In genomic region chr3:15726043-15726442, GRCh38 we compare ENCODE assay signal across 11 cellular contexts.
A peak's percentile ranks its signal among the peaks of the same experiment; 100 is the strongest.
DNase-seq lines count a peak whose midpoint lies in the region; ATAC-seq and TF ChIP-seq lines count a peak whose summit lies in the region.
"Had no signal": no experiment of that assay in that cellular context is flagged by ENCODE, and none has a peak within 500 bp of the region (broad histone marks: within the 10 kb centered on the region; RNA-seq: fewer than 3 reads in every experiment).

No MANE protein-coding gene starts in this region.

- no peak overlapping the region for H3K4me2 ChIP-seq in fibroblast of lung (ENCODE audit: extremely low read depth, insufficient read depth, low read length)

- ATAC-seq in GM18508 (IDR thresholded peaks at IDR 0.05; ENCODE audit: insufficient read depth, unreplicated experiment) = peak; percentile 73
- ATAC-seq in GM21515 (IDR thresholded peaks at IDR 0.05; ENCODE audit: unreplicated experiment) = peak; percentile 76
- ATAC-seq in HG03442 (IDR thresholded peaks at IDR 0.05; ENCODE audit: unreplicated experiment) = peak; percentile 94
- no peak for ATAC-seq in stimulated activated memory B cell treated with anti-CD40 and anti-IgM and Interleukin-4, amounts not matched to agents 10 μg/mL and 1 μg/mL and 100 μg/mL, for 72 hours

- TF ChIP-seq CTCF in fibroblast of lung (conservative IDR thresholded peaks at IDR 0.05 in 1 of 2, IDR thresholded peaks at IDR 0.05 in 1 of 2; ENCODE audit: low read depth in 1 of 2, low read length in 2 of 2) = no peak

- H3K4me1 ChIP-seq in fibroblast of lung (ENCODE audit: control insufficient read depth, extremely low read depth, insufficient read depth, low read length) = no peaks in the 10 kb centered on the region
- H3K4me1 ChIP-seq: SJCRH30 had no signal

- H3K9ac ChIP-seq in fibroblast of lung (ENCODE audit: insufficient read depth, low read length) = no peak overlapping the region

- H3K9me3 ChIP-seq in fibroblast of lung (ENCODE audit: control insufficient read depth, insufficient read depth, low read depth, low read length) = no peaks in the 10 kb centered on the region
- H3K9me3 ChIP-seq: SJCRH30 had no signal

- no peaks in the 10 kb centered on the region for H3K27me3 ChIP-seq in fibroblast of lung (ENCODE audit: control insufficient read depth, insufficient read depth, low read length)
- H3K27me3 ChIP-seq: SJCRH30 had no signal

- peaks cover 5% of the 10 kb centered on the region for H3K36me3 ChIP-seq in fibroblast of lung (ENCODE audit: control insufficient read depth, insufficient read depth, low read length)

- no peaks in the 10 kb centered on the region for H3K27me3 Mint-ChIP-seq in stimulated activated memory B cell treated with anti-CD40 and anti-IgM and Interleukin-4, amounts not matched to agents 10 μg/mL and 1 μg/mL and 100 μg/mL, for 72 hours
- H3K27me3 Mint-ChIP-seq: IgD-negative memory B cell had no signal

- H3K27ac ChIP-seq in fibroblast of lung (ENCODE audit: insufficient read depth, low read length) = no peak overlapping the region
- H3K27ac ChIP-seq: SJCRH30 had no signal

- no peaks in the 10 kb centered on the region for H4K20me1 ChIP-seq in fibroblast of lung (ENCODE audit: control insufficient read depth, extremely low read depth, insufficient read depth, low read length)

- no peak overlapping the region for H3K27ac Mint-ChIP-seq in stimulated activated memory B cell treated with anti-CD40 and anti-IgM and Interleukin-4, amounts not matched to agents 10 μg/mL and 1 μg/mL and 100 μg/mL, for 72 hours
- H3K27ac Mint-ChIP-seq: IgD-negative memory B cell had no signal

- DNase-seq in fibroblast of lung (ENCODE audit: low read depth in 2 of 2) = peak; percentile 27 to 45
- DNase-seq in activated CD4-positive, alpha-beta T cell treated with anti-CD3 and anti-CD28 coated beads for 48 hours = no peak
- DNase-seq in G401 (ENCODE audit: low spot score) = no peak
- no peak for DNase-seq in HK-2 (ENCODE audit: unreplicated experiment)
- DNase-seq: anterior cingulate cortex, SJCRH30 had no signal

- H2AFZ ChIP-seq in fibroblast of lung (ENCODE audit: low read length) = no peak overlapping the region

- H3K4me3 Mint-ChIP-seq in stimulated activated memory B cell treated with anti-CD40 and anti-IgM and Interleukin-4, amounts not matched to agents 10 μg/mL and 1 μg/mL and 100 μg/mL, for 72 hours = no peak overlapping the region
- H3K4me3 Mint-ChIP-seq: IgD-negative memory B cell had no signal

- no peaks in the 10 kb centered on the region for H3K9me3 Mint-ChIP-seq in stimulated activated memory B cell treated with anti-CD40 and anti-IgM and Interleukin-4, amounts not matched to agents 10 μg/mL and 1 μg/mL and 100 μg/mL, for 72 hours
- H3K9me3 Mint-ChIP-seq: IgD-negative memory B cell had no signal

- peaks cover 63% of the 10 kb centered on the region for H3K36me3 Mint-ChIP-seq in stimulated activated memory B cell treated with anti-CD40 and anti-IgM and Interleukin-4, amounts not matched to agents 10 μg/mL and 1 μg/mL and 100 μg/mL, for 72 hours

- H3K79me2 ChIP-seq in fibroblast of lung (ENCODE audit: control insufficient read depth, insufficient read depth, low read length) = peaks cover 2% of the 10 kb centered on the region

- H3K4me1 Mint-ChIP-seq in stimulated activated memory B cell treated with anti-CD40 and anti-IgM and Interleukin-4, amounts not matched to agents 10 μg/mL and 1 μg/mL and 100 μg/mL, for 72 hours = peaks cover 6% of the 10 kb centered on the region

- in situ Hi-C loops in G401 (cut with HindIII; ENCODE audit: low sequenced_read_pairs) = no loop called here

- H3K4me3 ChIP-seq in fibroblast of lung (replicated peaks in 1 of 4; ENCODE audit: control extremely low read depth in 1 of 4, insufficient read depth in 1 of 4, low read depth in 3 of 4, low read length in 4 of 4) = no peak overlapping the region
- H3K4me3 ChIP-seq: SJCRH30 had no signal

Comparison
In these comparisons a context has a peak if more than half of its experiments do, and no peak if none do; other contexts are left out.
1. DNase-seq: peak in fibroblast of lung (2 of 2); none in activated CD4-positive, alpha-beta T cell treated with anti-CD3 and anti-CD28 coated beads for 48 hours (single experiment), G401 (single experiment) and HK-2 (single experiment).